Comparison of ENCODE assay signal across 13 cellular contexts in genomic region chr1:5551274-5551966, GRCh38.
DNase-seq lines count a peak whose midpoint lies in the region; ATAC-seq and TF ChIP-seq lines count a peak whose summit lies in the region.
"Had no signal": no experiment of that assay in that cellular context is flagged by ENCODE, and none has a peak within 500 bp of the region (broad histone marks: within the 10 kb centered on the region; RNA-seq: fewer than 3 reads in every experiment).

No MANE protein-coding gene starts in this region.

- H3K4me3 ChIP-seq in SJCRH30 (no peak overlapping the region), tibial nerve (no peak overlapping the region)
- H3K4me3 ChIP-seq: thoracic aorta had no signal

- H3K9me3 Mint-ChIP-seq in osteocyte (ENCODE audit: unreplicated experiment), result peaks cover 45% of the 10 kb centered on the region
- H3K9me3 Mint-ChIP-seq: activated T-helper 2 cell treated with anti-CD3 and anti-CD28 coated beads, Interferon-gamma antibody, Interleukin-2, Interleukin-4, amounts not matched to agents 10 μg/mL and 5 μg/mL and 100 μg/mL, durations not matched to agents 14 hours and 24 hours and 36 hours had no signal

- no peaks in the 10 kb centered on the region for H3K36me3 ChIP-seq in SJCRH30
- no peaks in the 10 kb centered on the region for H3K36me3 ChIP-seq in tibial nerve
- H3K36me3 ChIP-seq: thoracic aorta had no signal

- H3K36me3 Mint-ChIP-seq in osteocyte (ENCODE audit: unreplicated experiment), result no peaks in the 10 kb centered on the region

- H3K27me3 ChIP-seq in SJCRH30, result no peaks in the 10 kb centered on the region
- no peaks in the 10 kb centered on the region for H3K27me3 ChIP-seq in tibial nerve

- no peak overlapping the region for H3K4me3 Mint-ChIP-seq in osteocyte (ENCODE audit: unreplicated experiment)

- H3K27ac ChIP-seq in SJCRH30 (no peak overlapping the region), tibial nerve (no peak overlapping the region)
- H3K27ac ChIP-seq: HL-60, thoracic aorta had no signal

- H3K4me1 ChIP-seq in SJCRH30, result no peaks in the 10 kb centered on the region; the same call in 1 of the 2 replicates
- H3K4me1 ChIP-seq in tibial nerve, result no peaks in the 10 kb centered on the region

- DNase-seq in NCI-H1694 treated with DMSO at 0.1 percent for 48 hours (lab: John Stamatoyannopoulos, UW) (peak; percentile 2), NCI-H1694 (lab: John Stamatoyannopoulos, UW) (no peak), NCI-H187 (lab: John Stamatoyannopoulos, UW) (peak; percentile 28 to 53), SJCRH30 (peak; percentile 42 to 69), osteocyte (ENCODE audit: extremely low spot score, unreplicated experiment) (peak; percentile 75), tibial nerve (ENCODE audit: low spot score in 2 of 2) (no peak)
- DNase-seq: activated CD4-positive, CD25-positive, alpha-beta regulatory T cell; SIG-M5 had no signal

- TF ChIP-seq CTCF in osteocyte (IDR thresholded peaks at IDR 0.05) (no peak), tibial nerve (IDR thresholded peaks at IDR 0.05) (no peak)

- WGBS in tibial nerve, 2 donors, result 51 to 58% methylated on average over 8 of the region's 8 CpGs

- no peak overlapping the region for H3K27ac Mint-ChIP-seq in osteocyte (ENCODE audit: unreplicated experiment)
- H3K27ac Mint-ChIP-seq: activated T-helper 2 cell treated with anti-CD3 and anti-CD28 coated beads, Interferon-gamma antibody, Interleukin-2, Interleukin-4, amounts not matched to agents 10 μg/mL and 5 μg/mL and 100 μg/mL, durations not matched to agents 14 hours and 24 hours and 36 hours had no signal

- ATAC-seq in HG03432 (IDR thresholded peaks at IDR 0.05; ENCODE audit: unreplicated experiment), result no peak
- no peak for ATAC-seq in GM21737 (IDR thresholded peaks at IDR 0.05; ENCODE audit: unreplicated experiment)

- no peaks in the 10 kb centered on the region for H3K4me1 Mint-ChIP-seq in osteocyte (ENCODE audit: unreplicated experiment)

- no peaks in the 10 kb centered on the region for H3K9me3 ChIP-seq in SJCRH30 (replicated peaks)
- peaks cover 0 to 4% (median 0%) of the 10 kb centered on the region in 4 donors for H3K9me3 ChIP-seq in tibial nerve
- H3K9me3 ChIP-seq: thoracic aorta had no signal

- no peak for TF ChIP-seq POLR2A in tibial nerve (IDR thresholded peaks at IDR 0.05)

- no peak for TF ChIP-seq EP300 in tibial nerve (IDR thresholded peaks at IDR 0.05)

- H3K27me3 Mint-ChIP-seq in osteocyte (ENCODE audit: unreplicated experiment), result no peaks in the 10 kb centered on the region

Comparison
In these comparisons a context has a peak if more than half of its experiments do, and no peak if none do; other contexts are left out.
1. DNase-seq: peak in NCI-H1694 treated with DMSO at 0.1 percent for 48 hours (single experiment), NCI-H187 (2 of 2), SJCRH30 (2 of 2) and osteocyte (single experiment); none in NCI-H1694 (single experiment) and tibial nerve (0 of 2).